ENCODE assay signal across 10 cellular contexts in the genomic region with DNA sequence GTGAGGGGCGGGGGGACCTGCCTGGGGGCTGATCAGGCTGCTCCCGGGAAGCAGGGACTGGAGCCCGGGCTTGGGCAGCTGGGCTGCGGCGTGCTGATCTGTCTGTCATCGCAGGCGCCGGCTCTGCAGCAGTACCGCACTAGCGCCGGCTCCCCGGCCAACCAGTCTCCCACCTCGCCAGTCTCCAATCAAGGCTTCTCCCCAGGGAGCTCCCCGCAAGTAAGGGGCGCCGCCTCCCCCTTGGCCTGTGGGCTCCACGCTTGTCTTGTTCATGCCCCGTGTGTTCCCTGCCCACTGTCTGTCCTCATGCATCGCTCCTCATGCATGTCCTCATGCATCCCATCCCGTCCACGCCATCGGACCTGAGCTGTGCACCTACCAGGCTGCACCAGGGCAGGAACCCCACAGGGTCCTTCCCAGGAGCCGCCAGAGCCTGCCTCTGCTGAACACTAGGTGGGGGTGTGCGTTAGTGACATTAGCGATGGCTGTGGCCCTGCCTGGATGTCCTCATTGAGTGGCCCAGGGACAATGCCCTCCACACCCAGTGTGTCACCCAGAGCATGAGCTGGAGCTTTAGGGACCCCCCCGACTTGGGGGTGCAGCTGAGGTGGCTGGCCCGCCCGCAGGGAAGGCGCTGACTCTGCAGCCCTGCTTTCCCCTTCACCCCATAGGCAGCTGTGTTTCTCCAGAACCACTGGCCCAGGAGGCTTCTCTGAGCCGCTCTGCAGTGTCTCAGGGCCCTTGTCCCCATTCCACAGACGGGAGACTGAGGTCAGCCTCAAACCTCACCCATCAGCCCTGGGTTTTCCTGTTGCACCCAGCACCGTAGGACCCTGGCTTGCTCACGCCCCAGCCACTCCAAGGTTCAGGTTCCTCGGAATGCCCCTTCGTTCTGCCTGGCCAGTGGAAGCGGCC. TPM values are rescaled to one million over a fixed set of nuclear protein-coding genes. Genes with fewer than 3 reads are reported as not detected.
DNase-seq lines count a peak whose midpoint lies in the region; ATAC-seq and TF ChIP-seq lines count a peak whose summit lies in the region.
"Had no signal": no experiment of that assay in that cellular context is flagged by ENCODE, and none has a peak within 500 bp of the region (broad histone marks: within the 10 kb centered on the region; RNA-seq: fewer than 3 reads in every experiment).

No MANE protein-coding gene starts in this region.

- H3K27ac ChIP-seq in WERI-Rb-1: no peak overlapping the region
- no peak overlapping the region for H3K27ac ChIP-seq in mesendoderm (ENCODE audit: low read depth, low read length)
- H3K27ac ChIP-seq: neutrophil had no signal

- H2BK5ac ChIP-seq in mesendoderm (ENCODE audit: low read length): no peak overlapping the region

- H2AK5ac ChIP-seq in mesendoderm (ENCODE audit: low read length): no peak overlapping the region

- POLR2A ChIA-PET in HEK293T (lab: Yijun Ruan, JAX): interaction anchor here (1.1 kb wide), 1 partner anchor 60 kb away, joined by 4 read pairs; a partner anchor contains a TSS

- H3K79me1 ChIP-seq in mesendoderm (ENCODE audit: low read length): no peaks in the 10 kb centered on the region

- CTCF ChIA-PET in HEK293T (lab: Yijun Ruan, JAX): no interaction called here

- TF ChIP-seq CTCF in WERI-Rb-1 (IDR thresholded peaks at IDR 0.05; ENCODE audit: low read depth, low read length): peak; percentile 70

- H4K5ac ChIP-seq in mesendoderm (ENCODE audit: low read length): no peak overlapping the region

- no peak overlapping the region for H3K4me2 ChIP-seq in mesendoderm (ENCODE audit: low read length)

- H3K27me3 ChIP-seq in WERI-Rb-1 (ENCODE audit: insufficient read depth, low read depth, severe bottlenecking) (no peaks in the 10 kb centered on the region), mesendoderm (ENCODE audit: insufficient read depth, low read length, poor library complexity) (no peaks in the 10 kb centered on the region)
- H3K27me3 ChIP-seq: neutrophil had no signal

- no peaks in the 10 kb centered on the region for H3K9me3 ChIP-seq in WERI-Rb-1 (ENCODE audit: severe bottlenecking)
- H3K9me3 ChIP-seq: neutrophil had no signal

- no peak overlapping the region for H3K9ac ChIP-seq in mesendoderm (ENCODE audit: low read length)

- no CpG with 5 or more reads among the region's 36 CpGs for WGBS in mesendoderm (ENCODE audit: extremely low coverage, insufficient coverage, low lambda C conversion rate)

- H3K56ac ChIP-seq in mesendoderm (ENCODE audit: low read length): no peak overlapping the region

- H3K36me3 ChIP-seq in WERI-Rb-1 (no peaks in the 10 kb centered on the region), mesendoderm (ENCODE audit: control insufficient read depth, insufficient read depth, low read length) (no peaks in the 10 kb centered on the region)
- H3K36me3 ChIP-seq: neutrophil had no signal

- H3K79me2 ChIP-seq in mesendoderm (ENCODE audit: control insufficient read depth, insufficient read depth, low read length): no peaks in the 10 kb centered on the region

- no peaks in the 10 kb centered on the region for H3K4me1 ChIP-seq in mesendoderm (ENCODE audit: control insufficient read depth, low read depth, low read length)

- no peak overlapping the region for H3K4ac ChIP-seq in mesendoderm (ENCODE audit: low read depth, low read length)

- no peak overlapping the region for H4K8ac ChIP-seq in mesendoderm (ENCODE audit: low read depth, low read length)

- H3K4me3 ChIP-seq in WERI-Rb-1 (ENCODE audit: low read depth, low read length): no peak overlapping the region
- no peak overlapping the region for H3K4me3 ChIP-seq in mesendoderm (ENCODE audit: low read length)

- ATAC-seq in HG02981 (IDR thresholded peaks at IDR 0.05; ENCODE audit: unreplicated experiment) (no peak), HG03108 (IDR thresholded peaks at IDR 0.05; ENCODE audit: unreplicated experiment) (no peak)

- no peak overlapping the region for H3K23ac ChIP-seq in mesendoderm (ENCODE audit: low read length)

- H3K18ac ChIP-seq in mesendoderm (ENCODE audit: low read length): no peak overlapping the region

- H2BK15ac ChIP-seq in mesendoderm (replicated peaks; ENCODE audit: low read depth): no peak overlapping the region

- peak; percentile 36 for DNase-seq in ELR (ENCODE audit: low read depth)
- peak; percentile 40 for DNase-seq in HEK293T (ENCODE audit: extremely low spot score)
- DNase-seq in WERI-Rb-1: peak; percentile 68
- peak; percentile 54 for DNase-seq in mesendoderm
- DNase-seq in NOMO-1 treated with DMSO at 0.1 percent for 48 hours (lab: John Stamatoyannopoulos, UW; ENCODE audit: unreplicated experiment): no peak
- DNase-seq: cortex of kidney; stimulated activated CD4-positive, alpha-beta T cell treated with anti-CD3 and anti-CD28 coated beads, Interleukin-4, amount 100 ng/mL, for 4 hours had no signal

- H2BK120ac ChIP-seq in mesendoderm (ENCODE audit: low read depth, low read length): no peak overlapping the region

TF ChIP-seq in HEK293T, 16 proteins besides CTCF, POLR2A, EP300 and RAD21:
- no peak for TF ChIP-seq SUZ12 (IDR thresholded peaks at IDR 0.05)
- TF ChIP-seq FOXA1 (IDR thresholded peaks at IDR 0.05): no peak
- no peak for TF ChIP-seq ZNF384 (IDR thresholded peaks at IDR 0.05)
- TF ChIP-seq FOXK2 (IDR thresholded peaks at IDR 0.05): no peak
- no peak for TF ChIP-seq CTBP1 (IDR thresholded peaks at IDR 0.05; ENCODE audit: borderline replicate concordance)
- TF ChIP-seq LEF1 (IDR thresholded peaks at IDR 0.05; ENCODE audit: borderline replicate concordance): no peak
- no peak for TF ChIP-seq TARDBP (IDR thresholded peaks at IDR 0.05)
- TF ChIP-seq ELF4 (IDR thresholded peaks at IDR 0.05): no peak
- no peak for TF ChIP-seq SP1 (IDR thresholded peaks at IDR 0.05)
- no peak for TF ChIP-seq NFRKB (IDR thresholded peaks at IDR 0.05)

RNA-seq across cellular contexts. Expression of a gene that starts 19.5 kb away (rescaled TPM):
- polyA plus RNA-seq in mesendoderm (2013, experiment 1 of 2): 0.01 TPM
- 0.03 TPM for polyA plus RNA-seq in mesendoderm (2013, experiment 2 of 2)
